1 cellular context compared by ENCODE assay signal in the genomic region with DNA sequence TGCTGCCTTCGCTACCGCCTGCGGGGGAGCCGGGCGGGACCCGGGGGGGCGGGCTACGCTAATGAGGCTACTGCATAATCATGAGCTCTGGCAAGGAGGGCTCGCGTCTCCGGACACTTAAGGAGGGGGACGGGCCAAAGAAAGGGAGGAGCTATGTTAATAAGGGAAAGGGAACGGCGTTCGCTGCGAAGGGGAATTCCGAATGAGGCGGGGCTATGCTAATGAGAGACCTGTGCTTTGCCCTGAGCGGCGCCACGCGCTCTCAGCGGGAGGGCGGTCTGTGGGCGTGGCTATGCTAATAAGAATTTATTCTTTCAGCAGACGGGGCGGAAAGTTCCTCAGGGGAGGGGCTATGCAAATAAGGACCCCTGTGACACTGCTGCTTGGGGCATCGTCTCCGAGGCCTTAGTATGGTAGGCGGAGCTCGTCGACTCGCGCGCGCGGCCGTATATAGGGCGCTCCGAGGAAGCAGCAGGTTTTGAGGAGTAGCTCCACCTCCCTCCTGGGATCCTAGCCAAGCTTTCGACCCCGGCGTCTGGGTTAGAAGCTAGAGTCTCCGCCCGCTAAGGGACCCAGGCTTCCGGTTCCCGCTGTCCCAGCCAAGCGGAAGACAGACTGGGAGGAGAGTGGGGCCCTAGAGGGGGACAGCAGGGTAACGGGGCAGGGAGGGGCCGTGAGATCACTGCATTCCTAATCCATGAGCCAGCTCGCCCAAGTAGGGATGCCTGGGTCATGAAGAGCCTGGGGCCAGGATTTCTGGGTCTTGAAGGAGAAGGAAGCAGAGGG.
A peak's percentile ranks its signal among the peaks of the same experiment; 100 is the strongest.
TF ChIP-seq lines count a peak whose summit lies in the region.

A gene (minus strand): TSS at position 31 of the 786 bp plus-strand sequence. CDS start 45 bp downstream, outside the sequence.

TF ChIP-seq in HCT116, 20 proteins besides CTCF, POLR2A, EP300 and RAD21 (continued from another document):
- peak; percentile 86 for TF ChIP-seq POLR2AphosphoS5 (IDR thresholded peaks at IDR 0.05; ENCODE audit: low read depth, low read length)
- TF ChIP-seq JUND (IDR thresholded peaks at IDR 0.05): peak; percentile 82
